Comparison of ENCODE assay signal across 8 cellular contexts in genomic region chr5:134511796-134512660, GRCh38. TPM values are rescaled to one million over a fixed set of nuclear protein-coding genes. Genes with fewer than 3 reads are reported as not detected.
DNase-seq lines count a peak whose midpoint lies in the region; ATAC-seq and TF ChIP-seq lines count a peak whose summit lies in the region.

No MANE protein-coding gene starts in this region.

- H3K36me3 ChIP-seq in Peyer's patch (no peaks in the 10 kb centered on the region), MM.1S (replicated peaks; ENCODE audit: insufficient read depth, low read length) (no peaks in the 10 kb centered on the region)

- no peaks in the 10 kb centered on the region for H4K20me1 ChIP-seq in MM.1S (ENCODE audit: insufficient read depth, low read length)

- no peaks in the 10 kb centered on the region for H3K79me2 ChIP-seq in MM.1S (ENCODE audit: low read length)

- no peak for TF ChIP-seq POLR2A in Peyer's patch (IDR thresholded peaks at IDR 0.05)

- H3K9ac ChIP-seq in MM.1S (ENCODE audit: low read length) = no peak overlapping the region

- H3K9me3 ChIP-seq in Peyer's patch (no peaks in the 10 kb centered on the region), MM.1S (replicated peaks; ENCODE audit: insufficient read depth, low read length) (no peaks in the 10 kb centered on the region)

- H2AFZ ChIP-seq in MM.1S (ENCODE audit: low read length) = no peak overlapping the region

- peak overlapping the region; percentile 38 to 81 (median 52) for H3K27ac ChIP-seq in Peyer's patch
- H3K27ac ChIP-seq in MM.1S (ENCODE audit: low read length) = no peak overlapping the region

- peaks cover 0 to 24% (median 0%) of the 10 kb centered on the region in 4 donors for H3K4me1 ChIP-seq in Peyer's patch
- no peaks in the 10 kb centered on the region for H3K4me1 ChIP-seq in MM.1S (ENCODE audit: low read length)

- DNase-seq in ELR (ENCODE audit: low read depth) = peak; percentile 40
- DNase-seq in Peyer's patch = peak; percentile 42 to 87 (median 70)
- peak; percentile 90 for DNase-seq in fibroblast of the conjunctiva (ENCODE audit: low read depth)
- DNase-seq in posterior vena cava (ENCODE audit: low spot score) = peak; percentile 92
- DNase-seq in MM.1S = no peak
- no peak for DNase-seq in RKO (ENCODE audit: low spot score)

- no peak for ATAC-seq in HG03378 (IDR thresholded peaks at IDR 0.05; ENCODE audit: unreplicated experiment)
- no peak for ATAC-seq in HG02981 (IDR thresholded peaks at IDR 0.05; ENCODE audit: unreplicated experiment)

- TF ChIP-seq CTCF in Peyer's patch (IDR thresholded peaks at IDR 0.05) (peak in 3 of 6 experiments; percentile 51 to 61 (median 55)), MM.1S (IDR thresholded peaks at IDR 0.05; ENCODE audit: low read length) (no peak)

- H3K27me3 ChIP-seq in Peyer's patch = no peaks in the 10 kb centered on the region
- no peaks in the 10 kb centered on the region for H3K27me3 ChIP-seq in MM.1S (replicated peaks; ENCODE audit: insufficient read depth, low read length)

- H3F3A ChIP-seq in MM.1S (ENCODE audit: insufficient read depth, low read length) = no peaks in the 10 kb centered on the region

- no peak overlapping the region for H3K4me3 ChIP-seq in Peyer's patch
- no peak overlapping the region for H3K4me3 ChIP-seq in MM.1S (ENCODE audit: low read length)

- H3K9me2 ChIP-seq in MM.1S (replicated peaks; ENCODE audit: insufficient read depth, low read length) = no peaks in the 10 kb centered on the region

- no peak overlapping the region for H3K4me2 ChIP-seq in MM.1S (ENCODE audit: low read depth, low read length)

- intact Hi-C loops in posterior vena cava (cut with DNase I) = no loop called here

RNA-seq across cellular contexts. Expression of gene JADE2, which starts 13.4 kb away (rescaled TPM):
- 10 to 100 TPM; 51.5 to 77.6 (median 57.4) TPM for total RNA-seq in Peyer's patch
- 10 to 100 TPM; 38.4 to 41.1 TPM for total RNA-seq in posterior vena cava

Comparison
In these comparisons a context has a peak if more than half of its experiments do, and no peak if none do; other contexts are left out.
1. DNase-seq: peak in ELR (single experiment), Peyer's patch (3 of 3), fibroblast of the conjunctiva (single experiment) and posterior vena cava (single experiment); none in MM.1S (single experiment) and RKO (single experiment).